1 cellular context compared by ENCODE assay signal in genomic region chr1:18912550-18912949, GRCh38.
TF ChIP-seq lines count a peak whose summit lies in the region.

No MANE protein-coding gene starts in this region.

TF ChIP-seq in K562, 482 proteins besides CTCF, POLR2A, EP300 and RAD21:
- TF ChIP-seq NR2C2 (CRISPR knock-in tag; IDR thresholded peaks at IDR 0.05) (no peak), NR2C2 (tag; IDR thresholded peaks at IDR 0.05) (no peak), CHD4 (IDR thresholded peaks at IDR 0.05; ENCODE audit: insufficient read depth, insufficient replicate concordance, low read depth, low read length, poor library complexity, severe bottlenecking) (peak; percentile 37), ADNP (tag; IDR thresholded peaks at IDR 0.05) (peak; percentile 78; the same call in 1 of the 2 replicates), HLTF (IDR thresholded peaks at IDR 0.05) (no peak), BCOR (IDR thresholded peaks at IDR 0.05) (peak; percentile 76), RBM25 (IDR thresholded peaks at IDR 0.05; ENCODE audit: low read depth, low read length, severe bottlenecking) (peak; percentile 89), KDM1A (IDR thresholded peaks at IDR 0.05) (peak in 1 of 2 experiments; percentile 50; a peak in 2 of 4 replicates), CHD1 (IDR thresholded peaks at IDR 0.05; ENCODE audit: low read length) (no peak), KDM5B (IDR thresholded peaks at IDR 0.05; ENCODE audit: insufficient replicate concordance, low read depth, low read length) (no peak), ZNF3 (CRISPR knock-in tag; IDR thresholded peaks at IDR 0.05) (no peak), FOXJ2 (tag; IDR thresholded peaks at IDR 0.05) (no peak), KLF13 (tag; IDR thresholded peaks at IDR 0.05; ENCODE audit: borderline replicate concordance, low read depth) (no peak), KAT8 (IDR thresholded peaks at IDR 0.05; ENCODE audit: low read depth) (no peak), CREM (IDR thresholded peaks at IDR 0.05; ENCODE audit: low read depth) (no peak), GTF2B (IDR thresholded peaks at IDR 0.05; ENCODE audit: extremely low read depth, insufficient read length) (no peak), GTF2A2 (tag; IDR thresholded peaks at IDR 0.05) (no peak), MTA1 (IDR thresholded peaks at IDR 0.05; ENCODE audit: borderline replicate concordance) (no peak), ZNF551 (CRISPR knock-in tag; IDR thresholded peaks at IDR 0.05) (no peak), CBX1 (IDR thresholded peaks at IDR 0.05; ENCODE audit: low read depth) (no peak), ZNF23 (CRISPR knock-in tag; IDR thresholded peaks at IDR 0.05) (no peak), ELF4 (CRISPR knock-in tag; IDR thresholded peaks at IDR 0.05) (no peak)
- TF ChIP-seq, protein P1, sequence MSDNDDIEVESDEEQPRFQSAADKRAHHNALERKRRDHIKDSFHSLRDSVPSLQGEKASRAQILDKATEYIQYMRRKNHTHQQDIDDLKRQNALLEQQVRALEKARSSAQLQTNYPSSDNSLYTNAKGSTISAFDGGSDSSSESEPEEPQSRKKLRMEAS (CRISPR knock-in tag; IDR thresholded peaks at IDR 0.05), result no peak
- TF ChIP-seq, protein P2, sequence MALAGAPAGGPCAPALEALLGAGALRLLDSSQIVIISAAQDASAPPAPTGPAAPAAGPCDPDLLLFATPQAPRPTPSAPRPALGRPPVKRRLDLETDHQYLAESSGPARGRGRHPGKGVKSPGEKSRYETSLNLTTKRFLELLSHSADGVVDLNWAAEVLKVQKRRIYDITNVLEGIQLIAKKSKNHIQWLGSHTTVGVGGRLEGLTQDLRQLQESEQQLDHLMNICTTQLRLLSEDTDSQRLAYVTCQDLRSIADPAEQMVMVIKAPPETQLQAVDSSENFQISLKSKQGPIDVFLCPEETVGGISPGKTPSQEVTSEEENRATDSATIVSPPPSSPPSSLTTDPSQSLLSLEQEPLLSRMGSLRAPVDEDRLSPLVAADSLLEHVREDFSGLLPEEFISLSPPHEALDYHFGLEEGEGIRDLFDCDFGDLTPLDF (CRISPR knock-in tag; IDR thresholded peaks at IDR 0.05), result no peak
- TF ChIP-seq, protein P3, sequence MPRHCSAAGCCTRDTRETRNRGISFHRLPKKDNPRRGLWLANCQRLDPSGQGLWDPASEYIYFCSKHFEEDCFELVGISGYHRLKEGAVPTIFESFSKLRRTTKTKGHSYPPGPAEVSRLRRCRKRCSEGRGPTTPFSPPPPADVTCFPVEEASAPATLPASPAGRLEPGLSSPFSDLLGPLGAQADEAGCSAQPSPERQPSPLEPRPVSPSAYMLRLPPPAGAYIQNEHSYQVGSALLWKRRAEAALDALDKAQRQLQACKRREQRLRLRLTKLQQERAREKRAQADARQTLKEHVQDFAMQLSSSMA (CRISPR knock-in tag; IDR thresholded peaks at IDR 0.05), result no peak
